28 cellular contexts compared by ENCODE assay signal in the genomic region with DNA sequence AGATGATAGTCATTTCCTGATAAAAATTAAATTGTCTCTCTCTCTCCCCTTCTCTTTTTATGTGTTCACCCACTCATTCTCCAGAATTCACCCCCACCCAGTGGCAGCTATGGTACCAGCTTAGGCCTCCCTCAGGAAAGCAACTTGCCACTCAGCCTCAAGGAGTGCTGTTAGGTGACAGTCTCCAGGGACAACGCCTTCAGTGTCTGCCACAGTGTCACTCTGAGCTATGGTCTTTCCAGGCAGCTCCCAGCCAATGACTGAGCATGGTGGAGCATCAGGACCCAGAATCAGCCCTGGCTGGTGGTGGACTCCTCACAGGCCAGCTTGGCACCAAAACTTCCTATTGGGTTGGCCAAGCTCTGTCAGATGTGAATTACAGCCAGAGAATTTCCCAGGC.
DNase-seq lines count a peak whose midpoint lies in the region; ATAC-seq and TF ChIP-seq lines count a peak whose summit lies in the region.
"Had no signal": no experiment of that assay in that cellular context is flagged by ENCODE, and none has a peak within 500 bp of the region (broad histone marks: within the 10 kb centered on the region; RNA-seq: fewer than 3 reads in every experiment).

No MANE protein-coding gene starts in this region.

- H3K79me1 ChIP-seq in trophoblast cell (ENCODE audit: low read length), result peaks cover 12% of the 10 kb centered on the region

- no peaks in the 10 kb centered on the region for H3K79me2 ChIP-seq in trophoblast cell (ENCODE audit: control insufficient read depth, insufficient read depth, low read length, poor library complexity)

- 80 to 90% methylated on average over 1 of the region's 1 CpG for WGBS in endodermal cell (ENCODE audit: insufficient coverage in 1 of 2, insufficient read length in 1 of 2), 2 experiments
- WGBS in trophoblast cell (ENCODE audit: extremely low coverage, insufficient coverage, insufficient read length), result no CpG with 5 or more reads among the region's 1 CpG

- H2BK12ac ChIP-seq in trophoblast cell (ENCODE audit: low read length), result no peak overlapping the region

- ATAC-seq in Right ventricle myocardium superior (ENCODE audit: poor library complexity), result peak; percentile 32
- ATAC-seq in HG03025 (IDR thresholded peaks at IDR 0.05; ENCODE audit: low FRiP score, unreplicated experiment), result no peak
- ATAC-seq in CD8-positive, alpha-beta T cell, result no peak
- ATAC-seq: activated T-cell treated with anti-CD3 and anti-CD28 coated beads, Interleukin-2, amount 50 U/mL, for 72 hours; mucosa of descending colon; natural killer cell; PC-3 had no signal

- TF ChIP-seq CTCF in right atrium auricular region (IDR thresholded peaks at IDR 0.05) (no peak), endodermal cell (conservative IDR thresholded peaks at IDR 0.05) (peak; percentile 50)
- TF ChIP-seq CTCF in CD8-positive, alpha-beta T cell (IDR thresholded peaks at IDR 0.05), result no peak

- H3K9ac ChIP-seq in endodermal cell (ENCODE audit: extremely low read depth, low read length, poor library complexity, severe bottlenecking), result no peak overlapping the region
- no peak overlapping the region for H3K9ac ChIP-seq in trophoblast cell (ENCODE audit: low read length)

- H4K12ac ChIP-seq in trophoblast cell (ENCODE audit: low read depth, low read length), result no peak overlapping the region

- H3K36me3 ChIP-seq in right atrium auricular region, result no peaks in the 10 kb centered on the region
- H3K36me3 ChIP-seq in endodermal cell (ENCODE audit: control insufficient read depth, insufficient read depth, low read length), result no peaks in the 10 kb centered on the region
- H3K36me3 ChIP-seq in trophoblast cell (ENCODE audit: control insufficient read depth in 1 of 2, insufficient read depth in 2 of 2, low read length in 2 of 2), result no peaks in the 10 kb centered on the region
- H3K36me3 ChIP-seq in CD8-positive, alpha-beta T cell (ENCODE audit: insufficient read depth, low read length), result no peaks in the 10 kb centered on the region
- H3K36me3 ChIP-seq: prostate gland, tibial nerve had no signal

- DNase-seq in Right ventricle myocardium superior (no peak), right atrium auricular region (ENCODE audit: low spot score) (no peak), HT-29 (ENCODE audit: low spot score) (peak; percentile 24), endodermal cell (peak; percentile 58), trophoblast cell (no peak)
- no peak for DNase-seq in activated T-helper 1 cell treated with anti-CD3 and anti-CD28 coated beads, Interleukin-12 subunit alpha, Interleukin-12 subunit beta, Interleukin-2, Interleukin-4 antibody, amounts not matched to agents 30 ng/mL and 10 ng/mL and 1 ng/mL, durations not matched to agents 14 hours and 24 hours and 36 hours (ENCODE audit: low spot score)
- no peak for DNase-seq in CD8-positive, alpha-beta T cell
- DNase-seq: activated CD4-positive, alpha-beta memory T cell treated with anti-CD3 and anti-CD28 coated beads for 36 hours; activated CD4-positive, alpha-beta T cell treated with anti-CD3 and anti-CD28 coated beads for 1 hour; activated naive CD4-positive, alpha-beta T cell treated with anti-CD3 and anti-CD28 coated beads for 36 hours; activated T-cell treated with anti-CD3 and anti-CD28 coated beads, Interleukin-2, amount 50 U/mL, for 72 hours; GOT3; head of caudate nucleus; KG1; kidney; mucosa of descending colon; natural killer cell; NCI-H446 treated with DMSO at 0.1 percent for 48 hours; occipital lobe; PC-3; stimulated activated CD4-positive, alpha-beta T cell treated with anti-CD3 and anti-CD28 coated beads, Interleukin-4, amount 100 ng/mL, for 24 hours; T-helper 2 cell had no signal

- H3K4me3 ChIP-seq in right atrium auricular region, result no peak overlapping the region
- H3K4me3 ChIP-seq in endodermal cell (ENCODE audit: low read length), result no peak overlapping the region
- no peak overlapping the region for H3K4me3 ChIP-seq in trophoblast cell (ENCODE audit: low read depth, low read length)
- no peak overlapping the region for H3K4me3 ChIP-seq in CD8-positive, alpha-beta T cell (ENCODE audit: low read depth, low read length)
- H3K4me3 ChIP-seq: lung, mucosa of descending colon, prostate gland, tibial nerve had no signal

- no peaks in the 10 kb centered on the region for H3K27me3 Mint-ChIP-seq in endodermal cell (ENCODE audit: insufficient read depth)
- peaks cover 1% of the 10 kb centered on the region for H3K27me3 Mint-ChIP-seq in activated T-helper 1 cell treated with anti-CD3 and anti-CD28 coated beads, Interleukin-12 subunit alpha, Interleukin-12 subunit beta, Interleukin-2, Interleukin-4 antibody, amounts not matched to agents 30 ng/mL and 10 ng/mL and 1 ng/mL, durations not matched to agents 14 hours and 24 hours and 36 hours (ENCODE audit: insufficient read depth)
- H3K27me3 Mint-ChIP-seq in CD8-positive, alpha-beta T cell (ENCODE audit: low read depth), result no peaks in the 10 kb centered on the region
- H3K27me3 Mint-ChIP-seq: activated CD4-positive, alpha-beta memory T cell treated with anti-CD3 and anti-CD28 coated beads for 36 hours had no signal

- no peak overlapping the region for H2AK5ac ChIP-seq in trophoblast cell (ENCODE audit: low read length)

- H3K4me1 Mint-ChIP-seq in endodermal cell, result peaks cover 14% of the 10 kb centered on the region
- H3K4me1 Mint-ChIP-seq in activated T-helper 1 cell treated with anti-CD3 and anti-CD28 coated beads, Interleukin-12 subunit alpha, Interleukin-12 subunit beta, Interleukin-2, Interleukin-4 antibody, amounts not matched to agents 30 ng/mL and 10 ng/mL and 1 ng/mL, durations not matched to agents 14 hours and 24 hours and 36 hours (ENCODE audit: low read depth), result no peaks in the 10 kb centered on the region
- H3K4me1 Mint-ChIP-seq in CD8-positive, alpha-beta T cell (ENCODE audit: low read depth), result no peaks in the 10 kb centered on the region
- H3K4me1 Mint-ChIP-seq: natural killer cell had no signal

- no peak overlapping the region for H3K14ac ChIP-seq in trophoblast cell (ENCODE audit: low read length)

- intact Hi-C loops in Right ventricle myocardium superior (cut with DNase I), result no loop called here
- intact Hi-C loops in activated T-helper 1 cell treated with anti-CD3 and anti-CD28 coated beads, Interleukin-12 subunit alpha, Interleukin-12 subunit beta, Interleukin-2, Interleukin-4 antibody, amounts not matched to agents 30 ng/mL and 10 ng/mL and 1 ng/mL, durations not matched to agents 14 hours and 24 hours and 36 hours (cut with micrococcal nuclease), result loop anchor here (10.0 kb wide), 1 partner anchor 180 kb away; no protein-coding TSS in a partner anchor
- intact Hi-C loops in CD8-positive, alpha-beta T cell (cut with DNase I, micrococcal nuclease), result no loop called here

- no peaks in the 10 kb centered on the region for H3K36me3 Mint-ChIP-seq in endodermal cell (ENCODE audit: low read depth)
- no peaks in the 10 kb centered on the region for H3K36me3 Mint-ChIP-seq in activated T-helper 1 cell treated with anti-CD3 and anti-CD28 coated beads, Interleukin-12 subunit alpha, Interleukin-12 subunit beta, Interleukin-2, Interleukin-4 antibody, amounts not matched to agents 30 ng/mL and 10 ng/mL and 1 ng/mL, durations not matched to agents 14 hours and 24 hours and 36 hours (ENCODE audit: low read depth)
- no peaks in the 10 kb centered on the region for H3K36me3 Mint-ChIP-seq in CD8-positive, alpha-beta T cell
- H3K36me3 Mint-ChIP-seq: activated CD4-positive, alpha-beta memory T cell treated with anti-CD3 and anti-CD28 coated beads for 36 hours; natural killer cell had no signal

- no peak overlapping the region for H3K4ac ChIP-seq in trophoblast cell (ENCODE audit: low read depth, low read length)

- no peak overlapping the region for H2AFZ ChIP-seq in trophoblast cell (ENCODE audit: insufficient read depth, low read length, poor library complexity)

- no peak overlapping the region for H2BK120ac ChIP-seq in trophoblast cell (ENCODE audit: insufficient read depth, low read length, poor library complexity)

- H3K4me1 ChIP-seq in right atrium auricular region, result peaks cover 0 to 9% of the 10 kb centered on the region in 2 donors
- peaks cover 3% of the 10 kb centered on the region for H3K4me1 ChIP-seq in endodermal cell (ENCODE audit: control insufficient read depth, insufficient read depth, low read length)
- peaks cover 7 to 11% of the 10 kb centered on the region in 2 experiments for H3K4me1 ChIP-seq in trophoblast cell (ENCODE audit: control insufficient read depth in 1 of 2, insufficient read depth in 2 of 2, low read length in 2 of 2)
- no peaks in the 10 kb centered on the region for H3K4me1 ChIP-seq in CD8-positive, alpha-beta T cell (ENCODE audit: insufficient read depth, low read length)
- H3K4me1 ChIP-seq: prostate gland had no signal

- H4K8ac ChIP-seq in trophoblast cell (ENCODE audit: low read depth, low read length), result peak overlapping the region; percentile 1

- POLR2A ChIA-PET in CD8-positive, alpha-beta T cell (lab: Charles Lee), result interaction anchor here (0.6 kb wide), 1 partner anchor 986 kb away, joined by 3 read pairs; no protein-coding TSS in a partner anchor

- H3K9me3 ChIP-seq in right atrium auricular region, result no peaks in the 10 kb centered on the region
- no peaks in the 10 kb centered on the region for H3K9me3 ChIP-seq in endodermal cell (ENCODE audit: control insufficient read depth, low read length)
- no peaks in the 10 kb centered on the region for H3K9me3 ChIP-seq in trophoblast cell (ENCODE audit: insufficient read depth, low read depth, low read length)
- H3K9me3 ChIP-seq in CD8-positive, alpha-beta T cell (ENCODE audit: low read length), result no peaks in the 10 kb centered on the region
- H3K9me3 ChIP-seq: mucosa of descending colon, prostate gland, tibial nerve had no signal

- H3K27ac ChIP-seq in right atrium auricular region (no peak overlapping the region), endodermal cell (ENCODE audit: low read depth, low read length) (no peak overlapping the region), trophoblast cell (ENCODE audit: low read depth, low read length) (no peak overlapping the region)
- no peak overlapping the region for H3K27ac ChIP-seq in CD8-positive, alpha-beta T cell (ENCODE audit: low read depth, low read length)
- H3K27ac ChIP-seq: prostate gland, tibial nerve had no signal

- CTCF ChIA-PET in CD8-positive, alpha-beta T cell (lab: Charles Lee), result no interaction called here

- no peaks in the 10 kb centered on the region for H3K9me3 Mint-ChIP-seq in endodermal cell
- no peaks in the 10 kb centered on the region for H3K9me3 Mint-ChIP-seq in activated T-helper 1 cell treated with anti-CD3 and anti-CD28 coated beads, Interleukin-12 subunit alpha, Interleukin-12 subunit beta, Interleukin-2, Interleukin-4 antibody, amounts not matched to agents 30 ng/mL and 10 ng/mL and 1 ng/mL, durations not matched to agents 14 hours and 24 hours and 36 hours
- no peaks in the 10 kb centered on the region for H3K9me3 Mint-ChIP-seq in CD8-positive, alpha-beta T cell
- H3K9me3 Mint-ChIP-seq: activated CD4-positive, alpha-beta memory T cell treated with anti-CD3 and anti-CD28 coated beads for 36 hours; activated naive CD4-positive, alpha-beta T cell treated with anti-CD3 and anti-CD28 coated beads for 36 hours; activated T-cell treated with anti-CD3 and anti-CD28 coated beads, Interleukin-2, amount 50 U/mL, for 72 hours; dendritic cell treated with granulocyte-macrophage colony-stimulating factor and Interleukin-4, amounts not matched to agents 40 ng/mL and 50 ng/mL, for 4 days; natural killer cell had no signal

- H3K18ac ChIP-seq in trophoblast cell (ENCODE audit: low read length), result no peak overlapping the region

- H3K4me3 Mint-ChIP-seq in endodermal cell, result no peak overlapping the region
- no peak overlapping the region for H3K4me3 Mint-ChIP-seq in activated T-helper 1 cell treated with anti-CD3 and anti-CD28 coated beads, Interleukin-12 subunit alpha, Interleukin-12 subunit beta, Interleukin-2, Interleukin-4 antibody, amounts not matched to agents 30 ng/mL and 10 ng/mL and 1 ng/mL, durations not matched to agents 14 hours and 24 hours and 36 hours
- H3K4me3 Mint-ChIP-seq in CD8-positive, alpha-beta T cell, result no peak overlapping the region
- H3K4me3 Mint-ChIP-seq: activated CD4-positive, alpha-beta memory T cell treated with anti-CD3 and anti-CD28 coated beads for 36 hours; activated naive CD4-positive, alpha-beta T cell treated with anti-CD3 and anti-CD28 coated beads for 36 hours; activated T-cell treated with anti-CD3 and anti-CD28 coated beads, Interleukin-2, amount 50 U/mL, for 72 hours; central memory CD8-positive, alpha-beta T cell; dendritic cell treated with granulocyte-macrophage colony-stimulating factor and Interleukin-4, amounts not matched to agents 40 ng/mL and 50 ng/mL, for 4 days; natural killer cell had no signal

- H3K27me3 ChIP-seq in right atrium auricular region, result no peaks in the 10 kb centered on the region
- H3K27me3 ChIP-seq in endodermal cell (ENCODE audit: control insufficient read depth, insufficient read depth, low read length, poor library complexity, severe bottlenecking), result no peaks in the 10 kb centered on the region
- no peaks in the 10 kb centered on the region for H3K27me3 ChIP-seq in trophoblast cell (ENCODE audit: insufficient read depth, low read length)
- no peaks in the 10 kb centered on the region for H3K27me3 ChIP-seq in CD8-positive, alpha-beta T cell (ENCODE audit: insufficient read depth, low read length)
- H3K27me3 ChIP-seq: tibial nerve had no signal

- H4K91ac ChIP-seq in trophoblast cell (ENCODE audit: low read depth, low read length), result peak overlapping the region; percentile 1

- no peak overlapping the region for H3K23ac ChIP-seq in trophoblast cell (ENCODE audit: low read length)

- H3K27ac Mint-ChIP-seq in endodermal cell, result no peak overlapping the region
- H3K27ac Mint-ChIP-seq in activated T-helper 1 cell treated with anti-CD3 and anti-CD28 coated beads, Interleukin-12 subunit alpha, Interleukin-12 subunit beta, Interleukin-2, Interleukin-4 antibody, amounts not matched to agents 30 ng/mL and 10 ng/mL and 1 ng/mL, durations not matched to agents 14 hours and 24 hours and 36 hours, result no peak overlapping the region
- H3K27ac Mint-ChIP-seq in CD8-positive, alpha-beta T cell, result no peak overlapping the region
- H3K27ac Mint-ChIP-seq: activated CD4-positive, alpha-beta memory T cell treated with anti-CD3 and anti-CD28 coated beads for 36 hours; activated naive CD4-positive, alpha-beta T cell treated with anti-CD3 and anti-CD28 coated beads for 36 hours; dendritic cell treated with granulocyte-macrophage colony-stimulating factor and Interleukin-4, amounts not matched to agents 40 ng/mL and 50 ng/mL, for 4 days; natural killer cell had no signal

- no peak overlapping the region for H3K4me2 ChIP-seq in trophoblast cell (ENCODE audit: low read length)

- H2BK5ac ChIP-seq in trophoblast cell (ENCODE audit: low read depth, low read length, poor library complexity), result no peak overlapping the region

Comparison
In these comparisons a context has a peak if more than half of its experiments do, and no peak if none do; other contexts are left out.
1. DNase-seq: peak in HT-29 (single experiment) and endodermal cell (single experiment); none in Right ventricle myocardium superior (single experiment), right atrium auricular region (single experiment), trophoblast cell (0 of 2), activated T-helper 1 cell treated with anti-CD3 and anti-CD28 coated beads, Interleukin-12 subunit alpha, Interleukin-12 subunit beta, Interleukin-2, Interleukin-4 antibody, amounts not matched to agents 30 ng/mL and 10 ng/mL and 1 ng/mL, durations not matched to agents 14 hours and 24 hours and 36 hours (single experiment) and CD8-positive, alpha-beta T cell (0 of 7).